Comparison of ENCODE assay signal across 10 cellular contexts in the genomic region with DNA sequence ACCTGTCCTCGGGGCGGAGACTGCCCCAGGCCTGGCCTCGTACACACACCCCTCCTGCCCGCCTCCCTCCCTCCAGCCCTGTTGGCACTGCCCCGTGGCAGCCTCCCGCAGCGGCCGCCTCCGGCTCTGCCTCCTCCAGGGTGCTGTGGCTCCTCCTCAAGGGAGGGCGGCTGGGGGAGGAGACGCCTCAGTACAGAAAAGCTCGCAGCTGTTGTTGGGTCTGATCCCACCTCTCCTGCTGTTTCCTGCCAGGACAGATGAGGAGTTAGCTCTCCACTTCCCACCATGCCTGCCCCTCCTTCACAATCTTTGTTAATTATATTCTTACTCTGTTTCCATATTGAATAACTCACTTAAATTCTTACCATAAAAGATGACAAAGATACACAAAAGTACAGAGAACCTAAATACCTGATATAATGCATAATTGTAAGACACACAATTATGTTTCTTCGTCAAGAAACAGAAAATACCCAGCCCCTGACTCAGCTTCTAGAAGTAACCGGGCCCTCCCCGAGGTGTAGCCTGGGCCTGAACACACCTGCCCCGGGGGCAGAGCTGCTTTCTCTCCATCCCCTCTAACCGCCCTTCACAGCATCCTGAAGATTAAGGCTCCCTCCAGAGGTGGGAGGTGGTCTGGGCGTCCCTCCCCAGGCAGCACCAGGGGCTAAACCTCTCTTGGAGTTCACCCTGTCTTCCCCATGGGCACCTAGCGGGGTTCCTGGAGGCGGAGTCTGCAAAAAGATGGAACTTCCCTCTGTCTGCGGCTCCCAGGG. TPM values are rescaled to one million over a fixed set of nuclear protein-coding genes. Genes with fewer than 3 reads are reported as not detected.
A peak's percentile ranks its signal among the peaks of the same experiment; 100 is the strongest.
DNase-seq lines count a peak whose midpoint lies in the region; ATAC-seq, FAIRE-seq and TF ChIP-seq lines count a peak whose summit lies in the region.
"Had no signal": no experiment of that assay in that cellular context is flagged by ENCODE, and none has a peak within 500 bp of the region (broad histone marks: within the 10 kb centered on the region; RNA-seq: fewer than 3 reads in every experiment).

No MANE protein-coding gene starts in this region.

- H3K79me2 ChIP-seq in astrocyte (ENCODE audit: insufficient read depth, low read length) = no peaks in the 10 kb centered on the region

- H3K4me3 Mint-ChIP-seq in astrocyte (ENCODE audit: unreplicated experiment) = no peak overlapping the region
- H3K4me3 Mint-ChIP-seq: neural crest cell had no signal

- FAIRE-seq in astrocyte (lab: Jason Lieb, UNC) = no peak

- 24 to 28% methylated on average over 20 to 21 of the region's 21 CpGs for WGBS in aorta, 2 donors

- H3K36me3 ChIP-seq in astrocyte (ENCODE audit: insufficient read depth, low read length) (no peaks in the 10 kb centered on the region), left lung (no peaks in the 10 kb centered on the region), aorta (ENCODE audit: control insufficient read depth in 1 of 2, insufficient read depth in 2 of 2, low read length in 1 of 2) (no peaks in the 10 kb centered on the region)

- no peaks in the 10 kb centered on the region for H3K9me3 ChIP-seq in astrocyte (ENCODE audit: insufficient read depth, low read depth, low read length)
- H3K9me3 ChIP-seq in left lung = no peaks in the 10 kb centered on the region
- H3K9me3 ChIP-seq in aorta (ENCODE audit: control insufficient read depth, low read length) = no peaks in the 10 kb centered on the region

- H3K4me2 ChIP-seq in astrocyte (ENCODE audit: low read length) = peak overlapping the region; percentile 56
- H3K4me2 ChIP-seq: KMS-11 had no signal

- intact Hi-C loops in left lung (cut with DNase I) = no loop called here
- intact Hi-C loops in aorta (cut with DNase I) = no loop called here

- H3K27ac Mint-ChIP-seq in astrocyte (ENCODE audit: unreplicated experiment) = no peak overlapping the region

- no peak overlapping the region for H3K9ac ChIP-seq in astrocyte (ENCODE audit: low read length)
- H3K9ac ChIP-seq: KMS-11 had no signal

- H4K20me1 ChIP-seq in astrocyte (ENCODE audit: insufficient read depth, low read length) = no peaks in the 10 kb centered on the region

- H3K36me3 Mint-ChIP-seq in astrocyte (ENCODE audit: low read depth, unreplicated experiment) = no peaks in the 10 kb centered on the region

- H3K27ac ChIP-seq in astrocyte (ENCODE audit: low read depth, low read length) = no peak overlapping the region
- H3K27ac ChIP-seq in left lung = no peak overlapping the region
- H3K27ac ChIP-seq in aorta (ENCODE audit: low read depth in 1 of 2, low read length in 2 of 2) = peak overlapping the region in 1 of 2 donors; percentile 69
- H3K27ac ChIP-seq: KMS-11 had no signal

- peak overlapping the region; percentile 54 for H2AFZ ChIP-seq in astrocyte (ENCODE audit: low read depth, low read length)

- H3K4me1 Mint-ChIP-seq in astrocyte (ENCODE audit: low read depth, unreplicated experiment) = peaks cover 2% of the 10 kb centered on the region

- TF ChIP-seq CTCF in astrocyte (IDR thresholded peaks at IDR 0.05; ENCODE audit: insufficient read depth, low read depth, low read length) (no peak), left lung (IDR thresholded peaks at IDR 0.05) (no peak)

- peaks cover 9% of the 10 kb centered on the region for H3K9me3 Mint-ChIP-seq in astrocyte (ENCODE audit: unreplicated experiment)
- H3K9me3 Mint-ChIP-seq: neural crest cell had no signal

- DNase-seq in SIG-M5 treated with dmso at 0.1 percent for 504 hours (lab: John Stamatoyannopoulos, UW; ENCODE audit: unreplicated experiment) = peak; percentile 11
- no peak for DNase-seq in SIG-M5 (lab: John Stamatoyannopoulos, UW)
- peak; percentile 25 for DNase-seq in astrocyte (ENCODE audit: low read depth)
- DNase-seq in left lung = peak in 1 of 2 donors; percentile 75
- peak; percentile 90 for DNase-seq in aorta
- DNase-seq in stimulated activated naive CD4-positive, alpha-beta T cell treated with Interleukin-2 at 50 U/mL for 16 hours (lab: John Stamatoyannopoulos, UW) = no peak

- peak; percentile 81 for ATAC-seq in left lung
- peak; percentile 71 for ATAC-seq in aorta (ENCODE audit: low FRiP score)
- ATAC-seq in GM21381 (IDR thresholded peaks at IDR 0.05; ENCODE audit: unreplicated experiment) = no peak
- no peak for ATAC-seq in HG02763 (IDR thresholded peaks at IDR 0.05; ENCODE audit: unreplicated experiment)

- no peak overlapping the region for H3K4me3 ChIP-seq in astrocyte (ENCODE audit: insufficient read depth, low read depth, low read length)
- no peak overlapping the region for H3K4me3 ChIP-seq in left lung
- H3K4me3 ChIP-seq in aorta (ENCODE audit: low read length in 2 of 2) = no peak overlapping the region

- peaks cover 38% of the 10 kb centered on the region for H3K27me3 Mint-ChIP-seq in astrocyte (ENCODE audit: low read depth, unreplicated experiment)

- peaks cover 5% of the 10 kb centered on the region for H3K27me3 ChIP-seq in astrocyte (ENCODE audit: insufficient read depth, low read length)
- H3K27me3 ChIP-seq in left lung = peaks cover 0 to 45% of the 10 kb centered on the region in 2 donors
- H3K27me3 ChIP-seq in aorta (ENCODE audit: control insufficient read depth in 1 of 2, insufficient read depth in 2 of 2, low read length in 1 of 2) = no peaks in the 10 kb centered on the region

- H3K4me1 ChIP-seq in astrocyte (ENCODE audit: insufficient read depth, low read length) (peaks cover 5% of the 10 kb centered on the region), left lung (peaks cover 0 to 12% of the 10 kb centered on the region in 2 donors), aorta (ENCODE audit: control insufficient read depth in 1 of 2, insufficient read depth in 2 of 2, low read length in 2 of 2) (peaks cover 0 to 4% of the 10 kb centered on the region in 2 donors)

RNA-seq across cellular contexts. Expression of gene COL6A1, which starts 30.6 kb away (rescaled TPM):
- total RNA-seq in astrocyte (131 and 173 TPM in 2 replicates), left lung (100 to 1,000 TPM; 272 to 322 TPM), aorta (100 to 1,000 TPM; 458 to 593 TPM)
- polyA plus RNA-seq in aorta = 1,000 to 10,000 TPM in 1 of 2 donors, 100 to 1,000 TPM in 1; 156 to 1,773 TPM

Comparison
In these comparisons a context has a peak if more than half of its experiments do, and no peak if none do; other contexts are left out.
1. DNase-seq: peak in SIG-M5 treated with dmso at 0.1 percent for 504 hours (single experiment), astrocyte (single experiment) and aorta (2 of 2); none in SIG-M5 (single experiment) and stimulated activated naive CD4-positive, alpha-beta T cell treated with Interleukin-2 at 50 U/mL for 16 hours (single experiment).
2. ATAC-seq: peak in left lung (single experiment) and aorta (single experiment); none in GM21381 (single experiment) and HG02763 (single experiment).